ENCODE assay signal across 8 cellular contexts in the genomic region with DNA sequence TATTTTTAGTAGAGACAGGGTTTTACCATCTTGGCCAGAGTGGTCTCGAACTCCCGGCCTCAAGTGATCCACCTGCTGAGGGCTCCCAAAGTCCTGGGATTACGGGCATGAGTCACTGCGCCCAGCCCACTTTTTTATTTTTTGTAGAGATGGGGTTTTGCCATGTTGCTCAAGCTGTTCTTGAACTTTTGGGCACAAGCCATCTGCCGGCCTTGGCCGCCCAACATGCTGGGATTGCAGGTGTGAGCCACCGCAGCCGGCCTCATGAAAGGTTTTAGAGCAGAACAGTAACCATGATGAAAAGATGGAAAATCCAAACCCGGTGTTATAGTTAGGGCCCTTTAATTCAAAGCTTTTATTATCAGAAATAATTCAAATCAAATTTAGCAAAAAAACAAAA.
"Had no signal": no experiment of that assay in that cellular context is flagged by ENCODE, and none has a peak within 500 bp of the region (broad histone marks: within the 10 kb centered on the region; RNA-seq: fewer than 3 reads in every experiment).

No MANE protein-coding gene starts in this region.

- H3K9me3 ChIP-seq: HAP-1 had no signal

- H3K36me3 ChIP-seq: HAP-1 had no signal

- H3K27ac ChIP-seq: GM23248 had no signal

- H3K9me3 Mint-ChIP-seq: GM23338, H9 had no signal

- ATAC-seq: GM23338, HCT116 had no signal

- DNase-seq: GM23248, GOT3, H7, H9, HCEC 1CT had no signal

- H3K27ac Mint-ChIP-seq: GM23338, H9 had no signal

- H3K4me3 ChIP-seq: GM23248, GM23338, HAP-1 had no signal

- H3K9ac ChIP-seq: GM23248 had no signal

- H3K4me3 Mint-ChIP-seq: GM23338, H9 had no signal

- H3K4me2 ChIP-seq: GM23338 had no signal

- H3K4me1 Mint-ChIP-seq: GM23338, H9 had no signal

- H2AFZ ChIP-seq: GM23248, GM23338 had no signal
